10 cellular contexts compared by ENCODE assay signal in genomic region chr3:30612422-30613134, GRCh38. TPM values are rescaled to one million over a fixed set of nuclear protein-coding genes. Genes with fewer than 3 reads are reported as not detected.
DNase-seq lines count a peak whose midpoint lies in the region; ATAC-seq and TF ChIP-seq lines count a peak whose summit lies in the region.
"Had no signal": no experiment of that assay in that cellular context is flagged by ENCODE, and none has a peak within 500 bp of the region (broad histone marks: within the 10 kb centered on the region; RNA-seq: fewer than 3 reads in every experiment).

No MANE protein-coding gene starts in this region.

- no peak for DNase-seq in activated CD4-positive, alpha-beta T cell treated with anti-CD3 and anti-CD28 coated beads, Interleukin-2, amount 10 ng/mL, durations not matched to agents 7 days and 5 days
- DNase-seq in activated CD4-positive, alpha-beta T cell treated with anti-CD3 and anti-CD28 coated beads for 1 hour: no peak
- no peak for DNase-seq in activated CD8-positive, alpha-beta T cell treated with anti-CD3 and anti-CD28 coated beads for 36 hours
- DNase-seq in lung (ENCODE audit: low spot score): no peak
- no peak for DNase-seq in tibial artery
- DNase-seq in hypothalamus (lab: John Stamatoyannopoulos, UW): no peak
- no peak for DNase-seq in dedifferentiated amniotic fluid mesenchymal stem cell (ENCODE audit: extremely low spot score)
- DNase-seq: stimulated activated CD4-positive, alpha-beta T cell treated with anti-CD3 and anti-CD28 coated beads, Interleukin-12 subunit alpha, Interleukin-12 subunit beta, amount 100 ng/mL, for 4 hours had no signal

- H3K27ac ChIP-seq in lung (ENCODE audit: low read depth in 1 of 2, low read length in 1 of 2) (peak overlapping the region; percentile 35 to 52), tibial artery (peak overlapping the region; percentile 4 to 21)

- WGBS in lung, 2 donors: 49 to 54% methylated on average over 3 of the region's 3 CpGs

- peak; percentile 8 for ATAC-seq in activated CD8-positive, alpha-beta T cell treated with anti-CD3 and anti-CD28 coated beads for 36 hours
- ATAC-seq in lung (ENCODE audit: insufficient read depth, low FRiP score): no peak
- no peak for ATAC-seq in GM21515 (IDR thresholded peaks at IDR 0.05; ENCODE audit: unreplicated experiment)

- H3K9me3 ChIP-seq in lung (ENCODE audit: control insufficient read depth in 2 of 2, insufficient read depth in 1 of 2, low read length in 1 of 2) (no peaks in the 10 kb centered on the region), tibial artery (no peaks in the 10 kb centered on the region)
- H3K9me3 ChIP-seq: SJSA1 had no signal

- H3K27ac Mint-ChIP-seq in activated CD4-positive, alpha-beta T cell treated with anti-CD3 and anti-CD28 coated beads, Interleukin-2, amount 10 ng/mL, durations not matched to agents 7 days and 5 days: peak overlapping the region; percentile 88
- peak overlapping the region; percentile 96 for H3K27ac Mint-ChIP-seq in activated CD8-positive, alpha-beta T cell treated with anti-CD3 and anti-CD28 coated beads for 36 hours

- CTCF ChIA-PET in activated CD4-positive, alpha-beta T cell treated with anti-CD3 and anti-CD28 coated beads, Interleukin-2, amount 10 ng/mL, durations not matched to agents 7 days and 5 days (lab: Charles Lee): interaction anchor here (0.6 to 2.5 kb wide), 3 partner anchors 17 to 729 kb away, joined by 3 to 9 read pairs (median 6); no protein-coding TSS in a partner anchor
- CTCF ChIA-PET in activated CD8-positive, alpha-beta T cell treated with anti-CD3 and anti-CD28 coated beads for 36 hours (lab: Charles Lee): interaction anchor here (0.7 to 3.2 kb wide), 6 partner anchors 17 to 293 kb away, joined by 3 to 16 read pairs (median 4); no protein-coding TSS in a partner anchor

- no peak for TF ChIP-seq CTCF in activated CD8-positive, alpha-beta T cell treated with anti-CD3 and anti-CD28 coated beads for 36 hours (IDR thresholded peaks at IDR 0.05)
- no peak for TF ChIP-seq CTCF in lung (IDR thresholded peaks at IDR 0.05; ENCODE audit: control extremely low read depth, extremely low read depth)
- TF ChIP-seq CTCF in tibial artery (IDR thresholded peaks at IDR 0.05): no peak

- H3K4me3 ChIP-seq in lung (no peak overlapping the region), tibial artery (no peak overlapping the region)
- H3K4me3 ChIP-seq: SJSA1 had no signal

- no peaks in the 10 kb centered on the region for H3K27me3 ChIP-seq in lung (ENCODE audit: control insufficient read depth, insufficient read depth)
- H3K27me3 ChIP-seq in tibial artery: no peaks in the 10 kb centered on the region
- H3K27me3 ChIP-seq: SJSA1 had no signal

- H3K36me3 ChIP-seq in lung (ENCODE audit: control insufficient read depth in 2 of 2, insufficient read depth in 2 of 2, low read length in 2 of 2) (no peaks in the 10 kb centered on the region), tibial artery (no peaks in the 10 kb centered on the region)

- POLR2A ChIA-PET in activated CD4-positive, alpha-beta T cell treated with anti-CD3 and anti-CD28 coated beads, Interleukin-2, amount 10 ng/mL, durations not matched to agents 7 days and 5 days (lab: Charles Lee): no interaction called here
- POLR2A ChIA-PET in activated CD8-positive, alpha-beta T cell treated with anti-CD3 and anti-CD28 coated beads for 36 hours (lab: Charles Lee): interaction anchor here (0.6 to 4.8 kb wide), 17 partner anchors 8 to 290 kb away, joined by 3 to 51 read pairs (median 5); no protein-coding TSS in a partner anchor

- intact Hi-C loops in activated CD8-positive, alpha-beta T cell treated with anti-CD3 and anti-CD28 coated beads for 36 hours (cut with micrococcal nuclease): no loop called here
- intact Hi-C loops in tibial artery (cut with DNase I; ENCODE audit: low total_unique reads): no loop called here

- peak overlapping the region; percentile 87 for H3K4me3 Mint-ChIP-seq in activated CD4-positive, alpha-beta T cell treated with anti-CD3 and anti-CD28 coated beads, Interleukin-2, amount 10 ng/mL, durations not matched to agents 7 days and 5 days
- H3K4me3 Mint-ChIP-seq in activated CD8-positive, alpha-beta T cell treated with anti-CD3 and anti-CD28 coated beads for 36 hours: peak overlapping the region; percentile 88

- H3K36me3 Mint-ChIP-seq in activated CD4-positive, alpha-beta T cell treated with anti-CD3 and anti-CD28 coated beads, Interleukin-2, amount 10 ng/mL, durations not matched to agents 7 days and 5 days (ENCODE audit: low read depth): peaks cover 75% of the 10 kb centered on the region
- H3K36me3 Mint-ChIP-seq in activated CD8-positive, alpha-beta T cell treated with anti-CD3 and anti-CD28 coated beads for 36 hours (ENCODE audit: low read depth): peaks cover 83% of the 10 kb centered on the region

- H3K4me1 Mint-ChIP-seq in activated CD4-positive, alpha-beta T cell treated with anti-CD3 and anti-CD28 coated beads, Interleukin-2, amount 10 ng/mL, durations not matched to agents 7 days and 5 days: peaks cover 72% of the 10 kb centered on the region
- peaks cover 60% of the 10 kb centered on the region for H3K4me1 Mint-ChIP-seq in activated CD8-positive, alpha-beta T cell treated with anti-CD3 and anti-CD28 coated beads for 36 hours (ENCODE audit: low read depth)

- no peaks in the 10 kb centered on the region for H3K9me3 Mint-ChIP-seq in activated CD4-positive, alpha-beta T cell treated with anti-CD3 and anti-CD28 coated beads, Interleukin-2, amount 10 ng/mL, durations not matched to agents 7 days and 5 days
- H3K9me3 Mint-ChIP-seq in activated CD8-positive, alpha-beta T cell treated with anti-CD3 and anti-CD28 coated beads for 36 hours: no peaks in the 10 kb centered on the region

- H3K27me3 Mint-ChIP-seq in activated CD4-positive, alpha-beta T cell treated with anti-CD3 and anti-CD28 coated beads, Interleukin-2, amount 10 ng/mL, durations not matched to agents 7 days and 5 days: no peaks in the 10 kb centered on the region
- no peaks in the 10 kb centered on the region for H3K27me3 Mint-ChIP-seq in activated CD8-positive, alpha-beta T cell treated with anti-CD3 and anti-CD28 coated beads for 36 hours

- H3K4me1 ChIP-seq in lung (ENCODE audit: control insufficient read depth in 2 of 2, insufficient read depth in 2 of 2, low read length in 2 of 2) (peaks cover 12 to 46% of the 10 kb centered on the region in 2 donors), tibial artery (peaks cover 0 to 96% (median 33%) of the 10 kb centered on the region in 4 donors)

RNA-seq across cellular contexts. Expression of gene TGFBR2, which starts 6.2 kb away (rescaled TPM):
- 10 to 100 TPM; 74.4 to 77.8 TPM for total RNA-seq in activated CD4-positive, alpha-beta T cell treated with anti-CD3 and anti-CD28 coated beads, Interleukin-2, amount 10 ng/mL, durations not matched to agents 7 days and 5 days
- 10 to 100 TPM; 49.1 to 50.0 TPM for total RNA-seq in activated CD8-positive, alpha-beta T cell treated with anti-CD3 and anti-CD28 coated beads for 36 hours
- total RNA-seq in lung: 100 to 1,000 TPM; 198 to 232 TPM
- 100 to 1,000 TPM in 1 of 2 donors, 10 to 100 TPM in 1; 31.1 to 129 TPM for polyA plus RNA-seq in lung
